12 cellular contexts compared by ENCODE assay signal in genomic region chr1:118483245-118484006, GRCh38.
"Had no signal": no experiment of that assay in that cellular context is flagged by ENCODE, and none has a peak within 500 bp of the region (broad histone marks: within the 10 kb centered on the region; RNA-seq: fewer than 3 reads in every experiment).

No MANE protein-coding gene starts in this region.

- ATAC-seq: activated CD4-positive, alpha-beta T cell treated with anti-CD3 and anti-CD28 coated beads for 36 hours; activated naive CD8-positive, alpha-beta T cell treated with anti-CD3 and anti-CD28 coated beads, Interleukin-2, amount 50 U/mL, for 24 hours had no signal

- H3K27me3 ChIP-seq: SJSA1, thyroid gland had no signal

- H3K27ac ChIP-seq: left ventricle myocardium inferior, SJSA1, thyroid gland had no signal

- H3K36me3 ChIP-seq: left ventricle myocardium inferior, SJSA1, thyroid gland had no signal

- H3K4me1 ChIP-seq: left ventricle myocardium inferior, SJSA1, thyroid gland had no signal

- H3K9me3 ChIP-seq: left ventricle myocardium inferior, SJSA1, thyroid gland had no signal

- DNase-seq: activated CD4-positive, alpha-beta memory T cell treated with anti-CD3 and anti-CD28 coated beads, Interleukin-2, amount 10 ng/mL, durations not matched to agents 7 days and 5 days; activated CD4-positive, alpha-beta T cell treated with anti-CD3 and anti-CD28 coated beads for 36 hours; activated CD8-positive, alpha-beta memory T cell treated with anti-CD3 and anti-CD28 coated beads, Interleukin-2, amount 50 U/mL, for 48 hours; activated naive CD4-positive, alpha-beta T cell; activated naive CD8-positive, alpha-beta T cell treated with anti-CD3 and anti-CD28 coated beads, Interleukin-2, amount 50 U/mL, for 24 hours; effector CD4-positive, alpha-beta T cell; erythroblast; hippocampal formation; left ventricle myocardium inferior; SW 1271; thyroid gland had no signal

- H3K4me3 ChIP-seq: left ventricle myocardium inferior, SJSA1, thyroid gland had no signal
